In genomic region chr5:53590759-53591158, GRCh38 we compare ENCODE assay signal across 20 cellular contexts.
"Had no signal": no experiment of that assay in that cellular context is flagged by ENCODE, and none has a peak within 500 bp of the region (broad histone marks: within the 10 kb centered on the region; RNA-seq: fewer than 3 reads in every experiment).

No MANE protein-coding gene starts in this region.

- H3K27me3 ChIP-seq: brain microvascular endothelial cell, cardiac muscle cell had no signal

- H3K36me3 ChIP-seq: brain microvascular endothelial cell, cardiac muscle cell had no signal

- H3K4me3 ChIP-seq: cardiac muscle cell had no signal

- ATAC-seq: activated T-cell treated with anti-CD3 and anti-CD28 coated beads, Interleukin-2, amount 50 U/mL, for 4 hours; T-helper 17 cell had no signal

- DNase-seq: activated B cell treated with CpG ODN at 0.5 μM for 24 hours; activated CD4-positive, alpha-beta memory T cell treated with anti-CD3 and anti-CD28 coated beads for 36 hours; activated CD4-positive, alpha-beta T cell treated with anti-CD3 and anti-CD28 coated beads for 1 hour; activated CD4-positive, alpha-beta T cell treated with anti-CD3 and anti-CD28 coated beads, Interleukin-2, amount 10 ng/mL, durations not matched to agents 24 days and 14 days; activated CD8-positive, alpha-beta memory T cell treated with anti-CD3 and anti-CD28 coated beads for 24 hours; activated effector memory CD4-positive, alpha-beta T cell treated with anti-CD3 and anti-CD28 coated beads, Interleukin-2, amount 50 U/mL, for 16 hours; activated naive CD4-positive, alpha-beta T cell treated with Interleukin-2 at 50 U/mL for 16 hours; activated T-cell treated with anti-CD3 and anti-CD28 coated beads, Interleukin-2, amount 50 U/mL, for 4 hours; brain microvascular endothelial cell; NCI-H1092; NCI-H1417; NCI-H1694 treated with DMSO at 0.1 percent for 48 hours; NCI-H2029 treated with DMSO at 0.1 percent for 48 hours; NCI-H345; NCI-H510A; NCI-H526 treated with DMSO at 0.1 percent for 48 hours; SIG-M5; T-helper 17 cell; T-helper 9 cell had no signal

- H3K27ac ChIP-seq: brain microvascular endothelial cell, cardiac muscle cell had no signal
